In genomic region chr10:132187421-132188138, GRCh38 we compare ENCODE assay signal across 9 cellular contexts. TPM values are rescaled to one million over a fixed set of nuclear protein-coding genes. Genes with fewer than 3 reads are reported as not detected.
A peak's percentile ranks its signal among the peaks of the same experiment; 100 is the strongest.
DNase-seq lines count a peak whose midpoint lies in the region; ATAC-seq, FAIRE-seq and TF ChIP-seq lines count a peak whose summit lies in the region.
"Had no signal": no experiment of that assay in that cellular context is flagged by ENCODE, and none has a peak within 500 bp of the region (broad histone marks: within the 10 kb centered on the region; RNA-seq: fewer than 3 reads in every experiment).

No MANE protein-coding gene starts in this region.

- H3K4me1 ChIP-seq in keratinocyte (ENCODE audit: control insufficient read depth, extremely low read depth, insufficient read depth, low read length), result no peaks in the 10 kb centered on the region
- H3K4me1 ChIP-seq in tibial artery, result peaks cover 6 to 29% (median 24%) of the 10 kb centered on the region in 4 donors

- H3K4me3 Mint-ChIP-seq in activated naive CD4-positive, alpha-beta T cell treated with anti-CD3 and anti-CD28 coated beads for 36 hours, result peak overlapping the region; percentile 47

- H3K4me3 ChIP-seq in keratinocyte (ENCODE audit: control insufficient read depth in 2 of 3, extremely low read depth in 1 of 3, insufficient read depth in 2 of 3, low read depth in 1 of 3, low read length in 3 of 3), result peak overlapping the region in 2 of 3 experiments; percentile 45 to 70
- peak overlapping the region; percentile 24 to 48 for H3K4me3 ChIP-seq in tibial artery

- H3K4me1 Mint-ChIP-seq in activated naive CD4-positive, alpha-beta T cell treated with anti-CD3 and anti-CD28 coated beads for 36 hours (ENCODE audit: low read depth), result peaks cover 11% of the 10 kb centered on the region

- FAIRE-seq in keratinocyte (lab: Jason Lieb, UNC), result no peak

- dilution Hi-C loops in keratinocyte (cut with MboI; ENCODE audit: extremely low pct_ligation_motif_present, low sequenced_read_pairs), result no loop called here

- no peak for ATAC-seq in HG03439 (IDR thresholded peaks at IDR 0.05; ENCODE audit: unreplicated experiment)

- H3K4me2 ChIP-seq in keratinocyte (ENCODE audit: control insufficient read depth, extremely low read depth, insufficient read depth, low read depth, low read length), result peak overlapping the region; percentile 60

- no peak overlapping the region for H3K27ac Mint-ChIP-seq in activated naive CD4-positive, alpha-beta T cell treated with anti-CD3 and anti-CD28 coated beads for 36 hours

- H3K79me2 ChIP-seq in keratinocyte (ENCODE audit: control insufficient read depth, insufficient read depth, low read length), result peaks cover 3% of the 10 kb centered on the region

- peak overlapping the region; percentile 9 for H2AFZ ChIP-seq in keratinocyte (ENCODE audit: control insufficient read depth, low read length)

- H3K9me1 ChIP-seq in keratinocyte (ENCODE audit: control insufficient read depth, extremely low read depth, insufficient read depth, low read length), result no peaks in the 10 kb centered on the region

- no peak for DNase-seq in activated naive CD4-positive, alpha-beta T cell treated with anti-CD3 and anti-CD28 coated beads for 36 hours
- no peak for DNase-seq in activated naive CD4-positive, alpha-beta T cell treated with Interleukin-2 at 50 U/mL for 16 hours
- DNase-seq in astrocyte of the hippocampus (ENCODE audit: low read depth, low spot score) (peak; percentile 64), keratinocyte (ENCODE audit: low read depth, low spot score) (no peak), tibial artery (no peak), amniotic stem cell (lab: John Stamatoyannopoulos, UW) (no peak), pons (ENCODE audit: low spot score) (no peak)
- DNase-seq: activated CD8-positive, alpha-beta memory T cell treated with anti-CD3 and anti-CD28 coated beads, Interleukin-2, amount 50 U/mL, for 4 hours had no signal

- H3K27me3 Mint-ChIP-seq in activated naive CD4-positive, alpha-beta T cell treated with anti-CD3 and anti-CD28 coated beads for 36 hours (ENCODE audit: low read depth), result peaks cover 23% of the 10 kb centered on the region

- no peaks in the 10 kb centered on the region for H4K20me1 ChIP-seq in keratinocyte (ENCODE audit: control insufficient read depth, extremely low read depth, insufficient read depth, low read length)

- no peak for TF ChIP-seq CTCF in keratinocyte (optimal IDR thresholded peaks at IDR 0.05 in 1 of 3, IDR thresholded peaks at IDR 0.05 in 1 of 3, conservative IDR thresholded peaks at IDR 0.05 in 1 of 3; ENCODE audit: extremely low read depth in 1 of 3, insufficient read depth in 2 of 3, low read length in 3 of 3)
- no peak for TF ChIP-seq CTCF in tibial artery (IDR thresholded peaks at IDR 0.05)

- intact Hi-C loops in activated naive CD4-positive, alpha-beta T cell treated with anti-CD3 and anti-CD28 coated beads for 36 hours (cut with micrococcal nuclease), result loop anchor here (2.0 kb wide), 1 partner anchor 121 kb away; no protein-coding TSS in a partner anchor
- intact Hi-C loops in tibial artery (cut with DNase I; ENCODE audit: low total_unique reads), result no loop called here

- H3K27me3 ChIP-seq in keratinocyte (ENCODE audit: control insufficient read depth, extremely low read depth, insufficient read depth, low read length), result peaks cover 45% of the 10 kb centered on the region
- peaks cover 0 to 66% of the 10 kb centered on the region in 2 donors for H3K27me3 ChIP-seq in tibial artery

- no peaks in the 10 kb centered on the region for H3K9me3 Mint-ChIP-seq in activated naive CD4-positive, alpha-beta T cell treated with anti-CD3 and anti-CD28 coated beads for 36 hours

- H3K36me3 ChIP-seq in keratinocyte (ENCODE audit: control insufficient read depth in 2 of 2, extremely low read depth in 1 of 2, insufficient read depth in 2 of 2, low read length in 2 of 2) (no peaks in the 10 kb centered on the region), tibial artery (no peaks in the 10 kb centered on the region)

- H3K9me3 ChIP-seq in keratinocyte (ENCODE audit: control insufficient read depth, low read depth, low read length) (no peaks in the 10 kb centered on the region), tibial artery (no peaks in the 10 kb centered on the region)

- H3K9ac ChIP-seq in keratinocyte (ENCODE audit: control insufficient read depth, extremely low read depth, insufficient read depth, low read length), result peak overlapping the region; percentile 52

- H3K27ac ChIP-seq in keratinocyte (ENCODE audit: control insufficient read depth, insufficient read depth, low read length), result no peak overlapping the region
- H3K27ac ChIP-seq in tibial artery, result no peak overlapping the region

- H3K36me3 Mint-ChIP-seq in activated naive CD4-positive, alpha-beta T cell treated with anti-CD3 and anti-CD28 coated beads for 36 hours (ENCODE audit: low read depth), result no peaks in the 10 kb centered on the region

- CTCF ChIA-PET in activated naive CD4-positive, alpha-beta T cell treated with anti-CD3 and anti-CD28 coated beads for 36 hours (lab: Charles Lee), result no interaction called here

RNA-seq across cellular contexts. Expression of gene DPYSL4, which starts 0.8 kb away (rescaled TPM):
- total RNA-seq in activated naive CD4-positive, alpha-beta T cell treated with anti-CD3 and anti-CD28 coated beads for 36 hours, result 10 to 100 TPM; 10.8 to 14.1 TPM
- 7.4 to 10.0 TPM (median 8.6 TPM) in 3 replicates for polyA plus RNA-seq in keratinocyte
- polyA plus RNA-seq in keratinocyte (2011; ENCODE audit: low read depth), result 4.6 TPM
- polyA plus RNA-seq in keratinocyte (2011; cell fraction: cytosol; rRNA removed), result 7.6 and 14.8 TPM in 2 replicates
- 25.9 and 33.6 TPM in 2 replicates for polyA plus RNA-seq in keratinocyte (2011; cell fraction: nucleus; rRNA removed)
- polyA plus RNA-seq in keratinocyte (2012; ENCODE audit: low replicate concordance), result 10.7 and 20.4 TPM in 2 replicates
- polyA minus RNA-seq in keratinocyte, result 9.3 to 10.6 TPM (median 9.5 TPM) in 3 replicates
- polyA minus RNA-seq in keratinocyte (2011; cell fraction: cytosol; rRNA and poly(A)+ RNA removed), result 45.8 TPM
- 15.8 and 19.7 TPM in 2 replicates for polyA minus RNA-seq in keratinocyte (2011; cell fraction: nucleus; rRNA and poly(A)+ RNA removed)
